15 cellular contexts compared by ENCODE assay signal in the genomic region with DNA sequence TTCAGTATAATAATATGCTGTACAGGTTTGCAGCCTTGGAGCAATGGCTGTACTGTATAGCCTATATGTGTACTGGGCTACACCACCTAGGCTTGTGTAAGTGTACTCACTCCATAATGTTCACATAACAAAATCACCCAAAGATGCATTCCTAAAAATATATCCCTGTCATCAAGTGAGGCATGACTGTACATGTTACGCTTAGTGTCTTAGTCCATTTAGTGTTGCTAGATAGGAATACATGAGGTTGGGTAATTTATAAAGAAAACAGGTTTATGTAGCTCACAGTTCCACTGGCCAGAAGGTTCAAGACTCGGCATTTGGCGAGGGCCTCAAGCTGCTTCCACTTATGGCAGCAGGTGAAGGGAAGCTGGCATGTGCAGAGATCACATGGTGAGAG. TPM values are rescaled to one million over a fixed set of nuclear protein-coding genes. Genes with fewer than 3 reads are reported as not detected.
A peak's percentile ranks its signal among the peaks of the same experiment; 100 is the strongest.
DNase-seq lines count a peak whose midpoint lies in the region; ATAC-seq and TF ChIP-seq lines count a peak whose summit lies in the region.
"Had no signal": no experiment of that assay in that cellular context is flagged by ENCODE, and none has a peak within 500 bp of the region (broad histone marks: within the 10 kb centered on the region; RNA-seq: fewer than 3 reads in every experiment).

No MANE protein-coding gene starts in this region.

- H3K4me1 Mint-ChIP-seq in HFFc6 (ENCODE audit: low read depth) (peaks cover 67% of the 10 kb centered on the region), type B pancreatic cell (ENCODE audit: unreplicated experiment) (peaks cover 22% of the 10 kb centered on the region)

- H3K4me1 ChIP-seq in mammary epithelial cell (ENCODE audit: insufficient read depth, low read length), result peaks cover 23% of the 10 kb centered on the region
- H3K4me1 ChIP-seq: HAP-1 had no signal

- peaks cover 2% of the 10 kb centered on the region for H3K36me3 ChIP-seq in mammary epithelial cell (ENCODE audit: insufficient read depth, low read length)
- H3K36me3 ChIP-seq: BLaER1 treated with 17β-estradiol and CSF1 and Interleukin-3, amounts not matched to agents 10 nM and 100 nM; HAP-1 had no signal

- H4K20me1 ChIP-seq in mammary epithelial cell (ENCODE audit: insufficient read depth, low read length), result no peaks in the 10 kb centered on the region
- H4K20me1 ChIP-seq: BLaER1 treated with 17β-estradiol and CSF1 and Interleukin-3, amounts not matched to agents 10 nM and 100 nM had no signal

- no peaks in the 10 kb centered on the region for H3K9me3 Mint-ChIP-seq in HFFc6
- peaks cover 6% of the 10 kb centered on the region for H3K9me3 Mint-ChIP-seq in type B pancreatic cell
- H3K9me3 Mint-ChIP-seq: CD4-positive, alpha-beta T cell had no signal

- DNase-seq in HFFc6 (no peak), mammary epithelial cell (peak; percentile 68), type B pancreatic cell (ENCODE audit: extremely low spot score, unreplicated experiment) (no peak), glomerular visceral epithelial cell (ENCODE audit: extremely low spot score) (no peak), activated gamma-delta T cell (lab: John Stamatoyannopoulos, UW) (no peak), CD1c-positive myeloid dendritic cell (ENCODE audit: extremely low spot score) (no peak)
- DNase-seq: ACHN; Calu3; CD4-positive, alpha-beta T cell; DMS79 had no signal

- CTCF ChIA-PET in mammary epithelial cell (lab: Charles Lee; ENCODE audit: low non-redundant PET), result no interaction called here

- in situ Hi-C loops in mammary epithelial cell (cut with MboI; ENCODE audit: low sequenced_read_pairs in 2 of 2), result no loop called here

- dilution Hi-C loops in mammary epithelial cell (cut with HindIII; ENCODE audit: low sequenced_read_pairs), result no loop called here

- H3K27me3 ChIP-seq in mammary epithelial cell (ENCODE audit: insufficient read depth, low read length), result no peaks in the 10 kb centered on the region

- TF ChIP-seq CTCF in HFFc6 (IDR thresholded peaks at IDR 0.05), result no peak
- no peak for TF ChIP-seq CTCF in mammary epithelial cell (conservative IDR thresholded peaks at IDR 0.05 in 1 of 2, IDR thresholded peaks at IDR 0.05 in 1 of 2; ENCODE audit: extremely low read depth in 1 of 2, insufficient read depth in 1 of 2, low read depth in 1 of 2, low read length in 2 of 2)
- TF ChIP-seq CTCF in type B pancreatic cell (conservative IDR thresholded peaks at IDR 0.05), result no peak

- H3K27ac Mint-ChIP-seq in HFFc6 (peak overlapping the region; percentile 63), type B pancreatic cell (peak overlapping the region; percentile 29)
- H3K27ac Mint-ChIP-seq: CD4-positive, alpha-beta T cell had no signal

- BruUV-seq in mammary epithelial cell (replicated peaks; lab: Mats Ljungman, UMichigan), result no TSS peak

- no peaks in the 10 kb centered on the region for H3K9me3 ChIP-seq in mammary epithelial cell (replicated peaks; ENCODE audit: insufficient read depth, low read length)
- H3K9me3 ChIP-seq: HAP-1 had no signal

- no peak overlapping the region for H3K9ac ChIP-seq in mammary epithelial cell (ENCODE audit: insufficient read depth, low read length)
- H3K9ac ChIP-seq: BLaER1 treated with 17β-estradiol and CSF1 and Interleukin-3, amounts not matched to agents 10 nM and 100 nM had no signal

- intact Hi-C loops in mammary epithelial cell (cut with micrococcal nuclease), result no loop called here

- no peak overlapping the region for H3K4me3 Mint-ChIP-seq in HFFc6
- peak overlapping the region; percentile 11 for H3K4me3 Mint-ChIP-seq in type B pancreatic cell
- H3K4me3 Mint-ChIP-seq: CD4-positive, alpha-beta T cell had no signal

- no peak overlapping the region for H3K27ac ChIP-seq in mammary epithelial cell (ENCODE audit: insufficient read depth, low read depth, low read length)
- H3K27ac ChIP-seq: BLaER1 treated with 17β-estradiol and CSF1 and Interleukin-3, amounts not matched to agents 10 nM and 100 nM; HL-60 had no signal

- peak; percentile 52 for ATAC-seq in esophagus mucosa
- ATAC-seq: K562 had no signal

- H3K27me3 Mint-ChIP-seq in HFFc6 (ENCODE audit: insufficient read depth), result no peaks in the 10 kb centered on the region; the same call in 1 of the 2 replicates
- no peaks in the 10 kb centered on the region for H3K27me3 Mint-ChIP-seq in type B pancreatic cell
- H3K27me3 Mint-ChIP-seq: CD4-positive, alpha-beta T cell had no signal

- peak overlapping the region; percentile 45 for H2AFZ ChIP-seq in mammary epithelial cell (ENCODE audit: low read depth, low read length)

- no peak overlapping the region for H3K4me3 ChIP-seq in mammary epithelial cell (replicated peaks in 1 of 3; ENCODE audit: insufficient read depth in 1 of 3, low read depth in 2 of 3, low read length in 3 of 3)
- H3K4me3 ChIP-seq: BLaER1 treated with 17β-estradiol and CSF1 and Interleukin-3, amounts not matched to agents 10 nM and 100 nM; HAP-1; K562 had no signal

- H3K4me2 ChIP-seq in mammary epithelial cell (ENCODE audit: insufficient read depth, low read depth, low read length), result peak overlapping the region; percentile 32
- H3K4me2 ChIP-seq: BLaER1 treated with 17β-estradiol and CSF1 and Interleukin-3, amounts not matched to agents 10 nM and 100 nM had no signal

- peaks cover 16% of the 10 kb centered on the region for H3K36me3 Mint-ChIP-seq in HFFc6 (ENCODE audit: low read depth)
- H3K36me3 Mint-ChIP-seq in type B pancreatic cell, result peaks cover 34% of the 10 kb centered on the region

- peaks cover 82% of the 10 kb centered on the region for H3K79me2 ChIP-seq in mammary epithelial cell (ENCODE audit: insufficient read depth, low read length)

- 90% methylated on average over 3 of the region's 3 CpGs for WGBS in mammary epithelial cell (ENCODE audit: low coverage, missing lambda C conversion rate)

RNA-seq across cellular contexts. Expression of a gene that starts 31.4 kb away (rescaled TPM):
- 10 to 100 TPM; 44.3 to 68.4 (median 50.2) TPM for total RNA-seq in HFFc6 (2021; fragmentation: NEBNext Ultra II Directional; extraction: Animal tissue kit (Norgen Biotek cat#: 25700))
- total RNA-seq in mammary epithelial cell (10 to 100 TPM; 27.3 to 51.3 TPM), esophagus mucosa (7.7 TPM), type B pancreatic cell (ENCODE audit: low replicate concordance) (23.6 and 28.9 TPM in 2 replicates)
- polyA plus RNA-seq in mammary epithelial cell, result 14.0 TPM
- 30.8 TPM for polyA minus RNA-seq in mammary epithelial cell
